Comparison of ENCODE assay signal across 8 cellular contexts in the genomic region with DNA sequence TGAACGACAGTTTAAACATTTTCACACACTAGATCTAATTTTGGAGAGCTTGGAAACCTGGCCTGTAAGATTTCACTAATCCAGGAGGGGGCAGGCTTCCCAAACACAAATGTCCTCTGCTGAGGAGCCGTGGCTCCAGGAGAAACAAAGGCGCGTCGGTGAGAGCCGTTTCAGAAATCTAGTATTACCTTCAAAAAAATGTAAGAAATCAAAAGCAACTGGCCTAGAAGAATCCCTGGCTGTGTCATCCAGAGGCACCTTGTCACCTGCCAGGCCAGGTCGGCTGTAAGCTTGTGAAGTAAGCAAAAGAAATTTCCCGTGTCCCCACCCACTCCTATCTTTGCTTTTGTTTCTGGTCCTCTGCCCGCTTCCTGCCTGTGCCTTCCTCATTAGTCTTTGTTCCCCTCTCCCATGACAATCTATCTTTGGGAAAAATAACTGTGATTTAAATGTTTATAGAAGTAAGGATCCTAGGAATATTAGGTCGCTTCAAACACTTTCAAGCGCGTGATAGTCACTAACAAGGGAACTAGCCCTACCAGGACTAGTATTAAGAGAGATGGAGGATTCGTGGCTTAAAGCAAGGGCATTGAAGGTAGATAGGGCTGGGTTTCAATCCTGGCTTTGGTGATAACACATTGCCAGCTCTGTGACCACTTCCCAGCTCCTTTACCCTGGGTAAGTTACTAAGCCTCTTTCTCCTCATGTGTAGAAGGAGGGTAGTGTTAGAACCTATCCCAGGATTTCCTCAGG.
DNase-seq lines count a peak whose midpoint lies in the region; ATAC-seq, FAIRE-seq and TF ChIP-seq lines count a peak whose summit lies in the region.

No MANE protein-coding gene starts in this region.

- intact Hi-C loops in K562 (cut with micrococcal nuclease): loop anchor here (1.0 to 10.0 kb wide), 10 partner anchors 148 to 875 kb away; no protein-coding TSS in a partner anchor

- no peaks in the 10 kb centered on the region for H3K9me1 ChIP-seq in K562 (ENCODE audit: control insufficient read depth, insufficient read depth, low read length)

- WGBS in K562 (ENCODE audit: insufficient coverage, low coverage, missing lambda C conversion rate): 18% methylated on average over 13 of the region's 13 CpGs

- 0 out of 2 replicates have a peak, but pooled peaks have one; percentile 13 for TF ChIP-seq EP300 in K562 (IDR thresholded peaks at IDR 0.05; ENCODE audit: low read length)

- TF ChIP-seq CTCF in HFFc6 (IDR thresholded peaks at IDR 0.05) (peak; percentile 92), K562 (IDR thresholded peaks at IDR 0.05 in 2 of 3, conservative IDR thresholded peaks at IDR 0.05 in 1 of 3; ENCODE audit: insufficient read depth in 2 of 3, low read depth in 1 of 3, low read length in 3 of 3) (peak; percentile 78 to 88 (median 83))

- no peaks in the 10 kb centered on the region for H4K20me1 ChIP-seq in K562 (replicated peaks; ENCODE audit: control insufficient read depth, insufficient read depth, low read length)

- peaks cover 21% of the 10 kb centered on the region for H3K4me1 Mint-ChIP-seq in HFFc6 (ENCODE audit: low read depth)

- no peak for TF ChIP-seq POLR2A in K562 (conservative IDR thresholded peaks at IDR 0.05)

- no peaks in the 10 kb centered on the region for H3K36me3 Mint-ChIP-seq in HFFc6 (ENCODE audit: low read depth)

- no peaks in the 10 kb centered on the region for H3K36me3 ChIP-seq in K562 (ENCODE audit: control insufficient read depth, insufficient read depth, low read length)
- H3K36me3 ChIP-seq in iPS-18a (ENCODE audit: control insufficient read depth, low read depth, low read length): no peaks in the 10 kb centered on the region
- no peaks in the 10 kb centered on the region for H3K36me3 ChIP-seq in skeletal muscle satellite cell (ENCODE audit: insufficient read depth, low read length)

- no peaks in the 10 kb centered on the region for H3K9me3 Mint-ChIP-seq in HFFc6

- peak; percentile 91 for ATAC-seq in K562

- H3K27me3 Mint-ChIP-seq in HFFc6 (ENCODE audit: insufficient read depth): no peaks in the 10 kb centered on the region; the same call in 1 of the 2 replicates

- DNase-seq in HFFc6 (peak; percentile 41), NCI-H1092 treated with DMSO at 0.1 percent for 48 hours (lab: John Stamatoyannopoulos, UW) (peak; percentile 86), T1000 (lab: John Stamatoyannopoulos, UW) (peak; percentile 27), K562 (ENCODE audit: extremely low read depth in 1 of 4, low spot score in 3 of 4) (peak; percentile 69 to 84 (median 72)), cortex of kidney (lab: John Stamatoyannopoulos, UW) (no peak)

- in situ Hi-C loops in K562 (cut with MboI): loop anchor here (5.0 to 10.0 kb wide), 3 partner anchors 410 to 878 kb away; no protein-coding TSS in a partner anchor

- H3K4me3 ChIP-seq in GM08714 (ENCODE audit: low read length): peak overlapping the region; percentile 65
- H3K4me3 ChIP-seq in K562: peak overlapping the region; percentile 34
- peak overlapping the region; percentile 71 for H3K4me3 ChIP-seq in iPS-18a (ENCODE audit: low read length)
- peak overlapping the region; percentile 81 for H3K4me3 ChIP-seq in skeletal muscle satellite cell (ENCODE audit: low read length)

- H3K27ac Mint-ChIP-seq in HFFc6: no peak overlapping the region

- no peaks in the 10 kb centered on the region for H3K79me2 ChIP-seq in K562 (ENCODE audit: control insufficient read depth, insufficient read depth, low read length)

- H2AFZ ChIP-seq in K562 (ENCODE audit: low read depth, low read length): peak overlapping the region; percentile 91

- CTCF ChIA-PET in K562 (lab: Yijun Ruan, JAX; ENCODE audit: low intra/inter-chr PET ratio): interaction anchor here (0.6 to 3.0 kb wide), 5 partner anchors 17 to 573 kb away, joined by 3 to 33 read pairs (median 6); no protein-coding TSS in a partner anchor

- H3K27ac ChIP-seq in K562 (ENCODE audit: extremely low read depth, low read depth, low read length) (no peak overlapping the region), iPS-18a (ENCODE audit: low read length) (peak overlapping the region; percentile 32)

- H3K4me2 ChIP-seq in K562 (ENCODE audit: insufficient read depth, low read length) (peak overlapping the region; percentile 84), skeletal muscle satellite cell (ENCODE audit: low read length) (peak overlapping the region; percentile 89)

- H3K9ac ChIP-seq in K562 (ENCODE audit: insufficient read depth in 1 of 2, low read depth in 2 of 2, low read length in 2 of 2): peak overlapping the region; percentile 63 to 83; a peak in 2 of 4 replicates
- peak overlapping the region; percentile 79 for H3K9ac ChIP-seq in iPS-18a (ENCODE audit: low read length)
- peak overlapping the region; percentile 86 for H3K9ac ChIP-seq in skeletal muscle satellite cell (ENCODE audit: low read depth, low read length)

- peak overlapping the region; percentile 92 for H3K4me3 Mint-ChIP-seq in HFFc6

- H3K9me3 ChIP-seq in K562 (replicated peaks; ENCODE audit: control insufficient read depth, insufficient read depth, low read depth, low read length): no peaks in the 10 kb centered on the region
- H3K9me3 ChIP-seq in iPS-18a (ENCODE audit: control insufficient read depth, low read depth, low read length): no peaks in the 10 kb centered on the region
- no peaks in the 10 kb centered on the region for H3K9me3 ChIP-seq in skeletal muscle satellite cell (replicated peaks; ENCODE audit: low read length)

- FAIRE-seq in K562 (lab: Jason Lieb, UNC): peak; percentile 90

- H3K4me1 ChIP-seq in K562 (replicated peaks in 1 of 2; ENCODE audit: control insufficient read depth in 2 of 2, insufficient read depth in 2 of 2, low read length in 2 of 2): no peaks in the 10 kb centered on the region; a peak in 1 of 5 replicates
- H3K4me1 ChIP-seq in iPS-18a (ENCODE audit: control insufficient read depth, low read depth, low read length): peaks cover 4% of the 10 kb centered on the region
- peaks cover 13% of the 10 kb centered on the region for H3K4me1 ChIP-seq in skeletal muscle satellite cell (ENCODE audit: control insufficient read depth, insufficient read depth, low read length)

- peak; percentile 96 to 98 for TF ChIP-seq RAD21 in K562 (CRISPR knock-in tag; conservative IDR thresholded peaks at IDR 0.05 in 1 of 2, IDR thresholded peaks at IDR 0.05 in 1 of 2)

- no TSS peak for BruUV-seq in K562 (replicated peaks; lab: Mats Ljungman, UMichigan)

- POLR2A ChIA-PET in K562 (lab: Yijun Ruan, JAX): interaction anchor here (0.6 to 0.9 kb wide), 3 partner anchors 158 to 952 kb away, joined by 3 read pairs; no protein-coding TSS in a partner anchor

- H3K27me3 ChIP-seq in K562 (ENCODE audit: control insufficient read depth in 2 of 2, insufficient read depth in 2 of 2, low read length in 2 of 2) (0 out of 5 replicates have a peak, but pooled peaks cover under 1 to 4% of the 10 kb centered on the region in 2 experiments), iPS-18a (ENCODE audit: control insufficient read depth, insufficient read depth, low read length) (no peaks in the 10 kb centered on the region), skeletal muscle satellite cell (ENCODE audit: control insufficient read depth, insufficient read depth, low read length) (no peaks in the 10 kb centered on the region)

TF ChIP-seq in K562, 482 proteins besides CTCF, POLR2A, EP300 and RAD21 (continues in another document):
- TF ChIP-seq SMARCA4 (IDR thresholded peaks at IDR 0.05) (peak; percentile 29; the same call in 1 of the 2 replicates), POU5F1 (IDR thresholded peaks at IDR 0.05; ENCODE audit: borderline replicate concordance, low read depth, low read length, partially characterized antibody) (no peak), CC2D1A (IDR thresholded peaks at IDR 0.05) (peak; percentile 89), ARID1B (IDR thresholded peaks at IDR 0.05) (0 out of 2 replicates have a peak, but pooled peaks have one; percentile 11), SMC3 (conservative IDR thresholded peaks at IDR 0.05; ENCODE audit: insufficient read depth, low read depth, low read length) (peak; percentile 73), ARNT (IDR thresholded peaks at IDR 0.05) (peak in 1 of 2 experiments; percentile 30; a peak in 1 of 4 replicates), POLR2AphosphoS2 (IDR thresholded peaks at IDR 0.05; ENCODE audit: low read length) (no peak), NFIC (IDR thresholded peaks at IDR 0.05) (no peak)
- TF ChIP-seq, protein P1, sequence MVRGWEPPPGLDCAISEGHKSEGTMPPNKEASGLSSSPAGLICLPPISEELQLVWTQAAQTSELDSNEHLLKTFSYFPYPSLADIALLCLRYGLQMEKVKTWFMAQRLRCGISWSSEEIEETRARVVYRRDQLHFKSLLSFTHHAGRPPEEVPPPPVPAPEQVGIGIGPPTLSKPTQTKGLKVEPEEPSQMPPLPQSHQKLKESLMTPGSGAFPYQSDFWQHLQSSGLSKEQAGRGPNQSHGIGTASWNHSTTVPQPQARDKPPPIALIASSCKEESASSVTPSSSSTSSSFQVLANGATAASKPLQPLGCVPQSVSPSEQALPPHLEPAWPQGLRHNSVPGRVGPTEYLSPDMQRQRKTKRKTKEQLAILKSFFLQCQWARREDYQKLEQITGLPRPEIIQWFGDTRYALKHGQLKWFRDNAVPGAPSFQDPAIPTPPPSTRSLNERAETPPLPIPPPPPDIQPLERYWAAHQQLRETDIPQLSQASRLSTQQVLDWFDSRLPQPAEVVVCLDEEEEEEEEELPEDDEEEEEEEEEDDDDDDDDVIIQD (CRISPR knock-in tag; IDR thresholded peaks at IDR 0.05): no peak
